In genomic region chr14:55303646-55304277, GRCh38 we compare ENCODE assay signal across 9 cellular contexts. TPM values are rescaled to one million over a fixed set of nuclear protein-coding genes. Genes with fewer than 3 reads are reported as not detected.
DNase-seq lines count a peak whose midpoint lies in the region; ATAC-seq and TF ChIP-seq lines count a peak whose summit lies in the region.
"Had no signal": no experiment of that assay in that cellular context is flagged by ENCODE, and none has a peak within 500 bp of the region (broad histone marks: within the 10 kb centered on the region; RNA-seq: fewer than 3 reads in every experiment).

No MANE protein-coding gene starts in this region.

- CTCF ChIA-PET in CD4-positive, alpha-beta T cell (lab: Charles Lee): no interaction called here

- no peak overlapping the region for H3K4me3 Mint-ChIP-seq in CD4-positive, alpha-beta T cell

- ATAC-seq in CD4-positive, alpha-beta T cell (ENCODE audit: poor library complexity): peak; percentile 21

- peaks cover 100% of the 10 kb centered on the region for H3K79me2 ChIP-seq in hepatocyte

- intact Hi-C loops in CD4-positive, alpha-beta T cell (cut with DNase I, micrococcal nuclease): no loop called here

- peaks cover 16% of the 10 kb centered on the region for H3K4me1 ChIP-seq in hepatocyte (ENCODE audit: insufficient read depth)

- peaks cover 57% of the 10 kb centered on the region for H3K4me1 Mint-ChIP-seq in CD4-positive, alpha-beta T cell (ENCODE audit: low read depth)

- H4K20me1 ChIP-seq in hepatocyte (ENCODE audit: insufficient read depth, poor library complexity, severe bottlenecking): peaks cover 26% of the 10 kb centered on the region

- H3K9me3 ChIP-seq in CD4-positive, alpha-beta T cell (ENCODE audit: control insufficient read depth, low read length): no peaks in the 10 kb centered on the region
- no peaks in the 10 kb centered on the region for H3K9me3 ChIP-seq in hepatocyte (ENCODE audit: low read depth)

- DNase-seq in CD4-positive, alpha-beta T cell: no peak
- DNase-seq in GM20000 (ENCODE audit: low spot score) (peak; percentile 28), NOMO-1 (lab: John Stamatoyannopoulos, UW; ENCODE audit: unreplicated experiment in 2 of 2) (peak; percentile 43 to 86), hepatocyte (ENCODE audit: low spot score) (no peak), D341Med (ENCODE audit: low spot score) (no peak), COLO829 (ENCODE audit: low spot score) (no peak), SKM-1 (lab: John Stamatoyannopoulos, UW; ENCODE audit: unreplicated experiment) (no peak), NCI-H748 treated with DMSO at 0.1 percent for 48 hours (lab: John Stamatoyannopoulos, UW) (no peak)
- DNase-seq: NCI-H1694 treated with DMSO at 0.1 percent for 48 hours had no signal

- peaks cover 9% of the 10 kb centered on the region for H3K36me3 Mint-ChIP-seq in CD4-positive, alpha-beta T cell (ENCODE audit: low read depth)

- WGBS in hepatocyte (ENCODE audit: low lambda C conversion rate, missing lambda C conversion rate): 59% methylated on average over 2 of the region's 2 CpGs

- TF ChIP-seq CTCF in CD4-positive, alpha-beta T cell (IDR thresholded peaks at IDR 0.05): no peak
- TF ChIP-seq CTCF in GM20000 (IDR thresholded peaks at IDR 0.05; ENCODE audit: extremely low read depth, missing control alignments) (no peak), hepatocyte (IDR thresholded peaks at IDR 0.05; ENCODE audit: poor library complexity) (no peak)

- H3K27ac Mint-ChIP-seq in CD4-positive, alpha-beta T cell: no peak overlapping the region

- H3K9me3 Mint-ChIP-seq in CD4-positive, alpha-beta T cell: no peaks in the 10 kb centered on the region

- H3K36me3 ChIP-seq in hepatocyte (replicated peaks; ENCODE audit: insufficient read depth, low read depth): no peaks in the 10 kb centered on the region

- H3K27me3 ChIP-seq in CD4-positive, alpha-beta T cell (ENCODE audit: control insufficient read depth, insufficient read depth, low read length): no peaks in the 10 kb centered on the region
- no peaks in the 10 kb centered on the region for H3K27me3 ChIP-seq in hepatocyte

- H3K9me2 ChIP-seq in hepatocyte (replicated peaks; ENCODE audit: insufficient read depth): no peaks in the 10 kb centered on the region

- H3K4me2 ChIP-seq in hepatocyte: no peak overlapping the region

- no peak overlapping the region for H3K4me3 ChIP-seq in hepatocyte

- H2AFZ ChIP-seq in hepatocyte: no peak overlapping the region

- no peaks in the 10 kb centered on the region for H3K27me3 Mint-ChIP-seq in CD4-positive, alpha-beta T cell

- POLR2A ChIA-PET in CD4-positive, alpha-beta T cell (lab: Charles Lee): interaction anchor here (0.6 kb wide), 1 partner anchor 127 kb away, joined by 3 read pairs; no protein-coding TSS in a partner anchor

- no peak overlapping the region for H3K27ac ChIP-seq in CD4-positive, alpha-beta T cell (ENCODE audit: low read depth, low read length)
- H3K27ac ChIP-seq in hepatocyte: peak overlapping the region; percentile 1

RNA-seq across cellular contexts. Expression of gene FBXO34, which starts 32.5 kb away (rescaled TPM):
- 10 to 100 TPM; 28.3 to 29.7 TPM for total RNA-seq in CD4-positive, alpha-beta T cell
- total RNA-seq in hepatocyte: 45.9 and 46.5 TPM in 2 replicates
- polyA plus RNA-seq in hepatocyte: 27.5 and 31.6 TPM in 2 replicates

Comparison
In these comparisons a context has a peak if more than half of its experiments do, and no peak if none do; other contexts are left out.
1. DNase-seq: peak in GM20000 (single experiment) and NOMO-1 (2 of 2); none in CD4-positive, alpha-beta T cell (0 of 10), hepatocyte (single experiment), D341Med (single experiment), COLO829 (single experiment), SKM-1 (single experiment) and NCI-H748 treated with DMSO at 0.1 percent for 48 hours (single experiment).